8 cellular contexts compared by ENCODE assay signal in genomic region chr19:19775891-19776205, GRCh38. TPM values are rescaled to one million over a fixed set of nuclear protein-coding genes. Genes with fewer than 3 reads are reported as not detected.
DNase-seq lines count a peak whose midpoint lies in the region; ATAC-seq, FAIRE-seq and TF ChIP-seq lines count a peak whose summit lies in the region.

No MANE protein-coding gene starts in this region.

- H3K4me1 Mint-ChIP-seq in T-cell, result peaks cover 49 to 61% (median 59%) of the 10 kb centered on the region in 3 donors
- H3K4me1 Mint-ChIP-seq in glutamatergic neuron (ENCODE audit: low read depth, unreplicated experiment), result peaks cover 3% of the 10 kb centered on the region

- H3K27me3 Mint-ChIP-seq in T-cell, result no peaks in the 10 kb centered on the region
- peaks cover 3% of the 10 kb centered on the region for H3K27me3 Mint-ChIP-seq in glutamatergic neuron (ENCODE audit: unreplicated experiment)

- H3K9me3 Mint-ChIP-seq in T-cell (no peaks in the 10 kb centered on the region), glutamatergic neuron (ENCODE audit: unreplicated experiment) (peaks cover 18% of the 10 kb centered on the region)

- DNase-seq in GM12891 (ENCODE audit: insufficient read length, low spot score) (no peak), T-cell (peak in 5 of 34 experiments; percentile 6 to 24 (median 19)), glutamatergic neuron (no peak), SHP77 (lab: John Stamatoyannopoulos, UW) (no peak), inferior parietal cortex (ENCODE audit: extremely low spot score) (no peak)
- DNase-seq in stimulated activated CD4-positive, alpha-beta T cell treated with anti-CD3 and anti-CD28 coated beads, Interleukin-2, amount 100 ng/mL, for 24 hours, result no peak

- H3K36me3 Mint-ChIP-seq in T-cell, result peaks cover 24% of the 10 kb centered on the region
- H3K36me3 Mint-ChIP-seq in glutamatergic neuron (ENCODE audit: unreplicated experiment), result no peaks in the 10 kb centered on the region

- CTCF ChIA-PET in T-cell (lab: Charles Lee), result interaction anchor here (0.6 to 1.7 kb wide), 5 partner anchors 14 to 90 kb away, joined by 4 to 11 read pairs (median 5); partner anchors contain the start of genes ZNF253 (in 1 of the 2) and ZNF506 (in 1 of the 2)

- H3K4me3 ChIP-seq in skin epidermis, result peak overlapping the region; percentile 47 to 75 (median 53)

- POLR2A ChIA-PET in T-cell (lab: Charles Lee), result interaction anchor here (0.6 to 2.1 kb wide), 7 partner anchors 26 to 95 kb away, joined by 3 to 26 read pairs (median 3); partner anchors contain the start of genes ZNF253 (in 1 of the 2) and ZNF506 (in 1 of the 2)

- H3K27ac Mint-ChIP-seq in T-cell (peak overlapping the region; percentile 85 to 89), glutamatergic neuron (ENCODE audit: unreplicated experiment) (peak overlapping the region; percentile 96)

- no peak for FAIRE-seq in GM12891 (lab: Jason Lieb, UNC)

- TF ChIP-seq CTCF in glutamatergic neuron (IDR thresholded peaks at IDR 0.05; ENCODE audit: partially characterized antibody, unreplicated experiment), result no peak

- H3K27ac ChIP-seq in skin epidermis, result peak overlapping the region; percentile 33 to 92 (median 79)

- TF ChIP-seq POLR2A in GM12891 (IDR thresholded peaks at IDR 0.05; ENCODE audit: low read depth, low read length), result no peak

- ATAC-seq in HG02759 (IDR thresholded peaks at IDR 0.05; ENCODE audit: unreplicated experiment) (peak; percentile 18), T-cell (replicated peaks in 1 of 4) (peak; percentile 8 to 37 (median 15))

- H3K4me3 Mint-ChIP-seq in T-cell, result peak overlapping the region; percentile 86 to 98 (median 92)
- peak overlapping the region; percentile 99 for H3K4me3 Mint-ChIP-seq in glutamatergic neuron (ENCODE audit: unreplicated experiment)

TF ChIP-seq in GM12891, 5 proteins besides CTCF, POLR2A, EP300 and RAD21:
- TF ChIP-seq POLR2AphosphoS5 (IDR thresholded peaks at IDR 0.05; ENCODE audit: low read depth, low read length), result no peak
- TF ChIP-seq TAF1 (IDR thresholded peaks at IDR 0.05; ENCODE audit: low read depth, low read length), result 0 out of 2 replicates have a peak, but pooled peaks have one; percentile 5
TF ChIP-seq in GM12891: peak in this region for 1.

RNA-seq across cellular contexts. Expression of gene ZNF14, which starts 42.9 kb away (rescaled TPM):
- polyA plus RNA-seq in GM12891 (2012; ENCODE audit: low read depth, missing spikeins), result 1.5 TPM
- total RNA-seq in T-cell, result 10 to 100 TPM; 19.4 to 27.7 (median 21.7) TPM
- total RNA-seq in glutamatergic neuron (ENCODE audit: unreplicated experiment), result 10.9 TPM

RNA-seq across cellular contexts. Expression of gene ZNF506, which starts 45.7 kb away (rescaled TPM):
- polyA plus RNA-seq in GM12891 (2012; ENCODE audit: low read depth, missing spikeins), result 7.6 TPM
- total RNA-seq in T-cell (10 to 100 TPM; 35.3 to 65.6 (median 58.1) TPM), glutamatergic neuron (ENCODE audit: unreplicated experiment) (39.0 TPM)
